Comparison of ENCODE assay signal across 29 cellular contexts in the genomic region with DNA sequence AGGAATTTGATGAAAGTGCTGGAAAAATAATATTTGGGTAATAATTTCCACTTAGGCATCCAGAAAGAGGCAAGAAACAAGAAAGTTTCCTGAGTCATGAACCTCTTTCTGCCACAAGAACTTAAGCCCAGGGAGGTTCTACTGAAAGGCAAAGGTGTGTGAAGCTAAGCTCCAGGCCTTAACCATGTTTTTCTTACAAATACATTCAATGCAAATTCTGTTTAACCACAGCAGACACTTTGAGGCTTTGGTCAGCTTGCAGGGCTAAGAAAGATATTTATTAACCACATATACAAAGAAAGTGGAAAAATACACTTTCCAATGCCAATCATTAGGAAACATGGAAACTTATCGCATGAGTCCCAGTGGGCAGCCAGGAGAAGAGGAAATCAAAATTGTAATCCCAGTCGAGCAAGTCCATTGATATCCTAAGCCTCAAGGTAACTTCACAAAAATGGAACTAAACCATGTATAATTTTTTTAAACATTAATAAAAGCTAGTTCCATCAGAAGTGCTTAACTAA.
"Had no signal": no experiment of that assay in that cellular context is flagged by ENCODE, and none has a peak within 500 bp of the region (broad histone marks: within the 10 kb centered on the region; RNA-seq: fewer than 3 reads in every experiment).

No MANE protein-coding gene starts in this region.

- FAIRE-seq: islet of Langerhans, pancreas had no signal

- H3K27ac ChIP-seq: body of pancreas, coronary artery, gastrocnemius medialis, left lung, lower lobe of right lung, pancreas, psoas muscle, upper lobe of left lung, vagina had no signal

- H3K4me1 ChIP-seq: body of pancreas, gastrocnemius medialis, left lung, lower lobe of right lung, pancreas, psoas muscle, upper lobe of left lung, vagina had no signal

- H3K9me3 ChIP-seq: body of pancreas, gastrocnemius medialis, left lung, lower lobe of right lung, pancreas, psoas muscle, upper lobe of left lung, vagina had no signal

- H3K4me3 ChIP-seq: body of pancreas, coronary artery, gastrocnemius medialis, left lung, lower lobe of right lung, pancreas, psoas muscle, smooth muscle cell, upper lobe of left lung, vagina had no signal

- H3K27me3 ChIP-seq: body of pancreas, gastrocnemius medialis, left lung, pancreas, upper lobe of left lung, vagina had no signal

- ATAC-seq: activated CD4-positive, alpha-beta T cell treated with anti-CD3 and anti-CD28 coated beads for 36 hours; activated CD8-positive, alpha-beta memory T cell treated with anti-CD3 and anti-CD28 coated beads, Interleukin-2, amount 10 ng/mL, durations not matched to agents 7 days and 5 days; activated CD8-positive, alpha-beta T cell treated with anti-CD3 and anti-CD28 coated beads, Interleukin-2, amount 10 ng/mL, durations not matched to agents 7 days and 5 days; activated naive CD8-positive, alpha-beta T cell treated with anti-CD3 and anti-CD28 coated beads, Interleukin-2, amount 50 U/mL, for 24 hours; body of pancreas; effector memory CD8-positive, alpha-beta T cell; gastrocnemius medialis; left lung; lower lobe of right lung; pancreas; psoas muscle; stimulated activated memory B cell treated with anti-CD40 and anti-IgM and Interleukin-4, amounts not matched to agents 10 μg/mL and 1 μg/mL and 100 μg/mL, for 72 hours; stimulated activated naive CD8-positive, alpha-beta T cell treated with anti-CD3 and anti-CD28 coated beads, Interleukin-15, amount 100 ng/mL, for 72 hours had no signal

- H3K4me2 ChIP-seq: smooth muscle cell had no signal

- DNase-seq: activated CD4-positive, alpha-beta T cell treated with anti-CD3 and anti-CD28 coated beads for 36 hours; activated CD4-positive, CD25-positive, alpha-beta regulatory T cell; activated CD8-positive, alpha-beta memory T cell treated with anti-CD3 and anti-CD28 coated beads, Interleukin-2, amount 10 ng/mL, durations not matched to agents 7 days and 5 days; activated CD8-positive, alpha-beta T cell treated with anti-CD3 and anti-CD28 coated beads, Interleukin-2, amount 10 ng/mL, durations not matched to agents 7 days and 5 days; activated naive CD8-positive, alpha-beta T cell treated with anti-CD3 and anti-CD28 coated beads, Interleukin-2, amount 50 U/mL, for 24 hours; activated T-cell treated with anti-CD3 and anti-CD28 coated beads, Interleukin-2, amount 50 U/mL, for 48 hours; amygdala; body of pancreas; cerebellar nuclear complex; effector memory CD8-positive, alpha-beta T cell; erythroblast; gastrocnemius medialis; glutamatergic neuron; left lung; lower lobe of right lung; naive B cell; pancreas; psoas muscle; stimulated activated CD4-positive, alpha-beta T cell treated with anti-CD3 and anti-CD28 coated beads, Interleukin-1b, Interleukin-23, amount 100 ng/mL, for 48 hours; stimulated activated CD4-positive, alpha-beta T cell treated with anti-CD3 and anti-CD28 coated beads, Interleukin-4, amount 100 ng/mL, for 4 hours; stimulated activated CD8-positive, alpha-beta memory T cell treated with anti-CD3 and anti-CD28 coated beads, Interleukin-4, amount 100 ng/mL, for 48 hours; stimulated activated naive CD8-positive, alpha-beta T cell treated with anti-CD3 and anti-CD28 coated beads, Interleukin-15, amount 100 ng/mL, for 72 hours; substantia nigra; upper lobe of left lung had no signal

- H3K36me3 ChIP-seq: gastrocnemius medialis, left lung, lower lobe of right lung, pancreas, upper lobe of left lung, vagina had no signal
